8 cellular contexts compared by ENCODE assay signal in the genomic region with DNA sequence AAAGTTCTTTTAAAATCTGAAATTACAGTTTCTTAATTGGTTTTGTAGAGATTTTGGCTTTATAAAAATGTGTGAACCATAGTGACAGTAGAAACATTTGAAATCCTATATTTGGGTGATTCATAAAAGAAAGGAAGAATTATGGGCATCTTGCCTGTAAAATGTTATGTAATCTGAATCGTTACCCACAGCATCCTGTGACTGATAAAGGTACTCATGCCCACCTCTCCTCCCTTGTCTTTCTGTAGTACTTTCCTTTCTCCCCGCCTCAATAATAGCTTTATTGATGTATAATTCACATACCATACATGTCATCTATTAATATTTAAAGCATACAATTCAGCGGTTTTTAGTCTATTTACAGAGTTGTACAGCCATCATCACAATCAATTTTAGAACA. TPM values are rescaled to one million over a fixed set of nuclear protein-coding genes. Genes with fewer than 3 reads are reported as not detected.
DNase-seq lines count a peak whose midpoint lies in the region; ATAC-seq and TF ChIP-seq lines count a peak whose summit lies in the region.
"Not testable (repeated sequence)": the region's sequence is repeated elsewhere in the genome, so short reads cannot be mapped to it uniquely, and the experiment has no call there.

No MANE protein-coding gene starts in this region.

- peak; percentile 19 for DNase-seq in A172 (ENCODE audit: low spot score)
- peak; percentile 5 for DNase-seq in GM03348 (ENCODE audit: low spot score)
- DNase-seq in LHCN-M2 (ENCODE audit: low read depth) = peak; percentile 54
- not testable (repeated sequence) for DNase-seq in SK-N-SH; stimulated activated naive CD8-positive, alpha-beta T cell treated with anti-CD3 and anti-CD28 coated beads, Interleukin-15, amount 100 ng/mL, for 72 hours
- peak; percentile 1 for DNase-seq in brain microvascular endothelial cell
- peak; percentile 0 for DNase-seq in dermis blood vessel endothelial cell
- peak; percentile 10 for DNase-seq in fibroblast of villous mesenchyme (ENCODE audit: low read depth)

- in situ Hi-C loops in brain microvascular endothelial cell (cut with HindIII; ENCODE audit: low pct_ligation_motif_present, low sequenced_read_pairs) = not testable (repeated sequence)

- H3K4me1 Mint-ChIP-seq in stimulated activated naive CD8-positive, alpha-beta T cell treated with anti-CD3 and anti-CD28 coated beads, Interleukin-15, amount 100 ng/mL, for 72 hours = not testable (repeated sequence)

- not testable (repeated sequence) for H3K4me1 ChIP-seq in SK-N-SH (ENCODE audit: control insufficient read depth in 1 of 2, insufficient read depth in 2 of 2, low read depth in 1 of 2, low read length in 1 of 2)

- H3K79me2 ChIP-seq in SK-N-SH (ENCODE audit: insufficient read depth) = peaks cover 73% of the 10 kb centered on the region; the same call in 1 of the 2 replicates

- TF ChIP-seq EP300 in SK-N-SH (IDR thresholded peaks at IDR 0.05; ENCODE audit: borderline replicate concordance in 1 of 2, low read depth in 1 of 2, low read length in 1 of 2) = not testable (repeated sequence)

- H3K4me2 ChIP-seq in SK-N-SH = not testable (repeated sequence)

- not testable (repeated sequence) for H3K4me3 ChIP-seq in SK-N-SH (ENCODE audit: low read depth in 2 of 2, low read length in 1 of 2); brain microvascular endothelial cell (ENCODE audit: low read depth, low read length); fibroblast of villous mesenchyme (ENCODE audit: low read depth, low read length)

- peaks cover 5 to 33% of the 10 kb centered on the region in 2 experiments for H3K36me3 ChIP-seq in SK-N-SH (replicated peaks in 1 of 2; ENCODE audit: control insufficient read depth in 1 of 2, insufficient read depth in 2 of 2, low read length in 1 of 2)
- not testable (repeated sequence) for H3K36me3 ChIP-seq in brain microvascular endothelial cell (replicated peaks)

- not testable (repeated sequence) for H3K4me3 Mint-ChIP-seq in stimulated activated naive CD8-positive, alpha-beta T cell treated with anti-CD3 and anti-CD28 coated beads, Interleukin-15, amount 100 ng/mL, for 72 hours

- H3K9me3 Mint-ChIP-seq in stimulated activated naive CD8-positive, alpha-beta T cell treated with anti-CD3 and anti-CD28 coated beads, Interleukin-15, amount 100 ng/mL, for 72 hours = not testable (repeated sequence)

- WGBS in SK-N-SH (ENCODE audit: low lambda C conversion rate) = 39% methylated on average over 3 of the region's 3 CpGs

- not testable (repeated sequence) for H3K27ac Mint-ChIP-seq in stimulated activated naive CD8-positive, alpha-beta T cell treated with anti-CD3 and anti-CD28 coated beads, Interleukin-15, amount 100 ng/mL, for 72 hours

- not testable (repeated sequence) for H2AFZ ChIP-seq in SK-N-SH (ENCODE audit: low read depth)

- H3K27me3 Mint-ChIP-seq in stimulated activated naive CD8-positive, alpha-beta T cell treated with anti-CD3 and anti-CD28 coated beads, Interleukin-15, amount 100 ng/mL, for 72 hours = not testable (repeated sequence)

- H4K20me1 ChIP-seq in SK-N-SH (ENCODE audit: insufficient read depth) = peaks cover 29% of the 10 kb centered on the region

- H3K27me3 ChIP-seq in SK-N-SH (ENCODE audit: insufficient read depth); brain microvascular endothelial cell (replicated peaks): not testable (repeated sequence)

- not testable (repeated sequence) for H3K9ac ChIP-seq in SK-N-SH

- not testable (repeated sequence) for TF ChIP-seq CTCF in SK-N-SH (IDR thresholded peaks at IDR 0.05); brain microvascular endothelial cell (IDR thresholded peaks at IDR 0.05; ENCODE audit: low read depth, low read length, missing control alignments); fibroblast of villous mesenchyme (IDR thresholded peaks at IDR 0.05; ENCODE audit: insufficient read depth, low read depth, low read length)

- not testable (repeated sequence) for H3F3A ChIP-seq in SK-N-SH (replicated peaks; ENCODE audit: insufficient read depth)

- not testable (repeated sequence) for TF ChIP-seq RAD21 in SK-N-SH (IDR thresholded peaks at IDR 0.05; ENCODE audit: low read length)

- not testable (repeated sequence) for H3K9me2 ChIP-seq in SK-N-SH

- H3K27ac ChIP-seq in SK-N-SH (ENCODE audit: low read depth in 2 of 2, low read length in 1 of 2) = peak overlapping the region in 1 of 2 experiments; percentile 23; a peak in 2 of 4 replicates
- H3K27ac ChIP-seq in brain microvascular endothelial cell = not testable (repeated sequence)

- CTCF ChIA-PET in SK-N-SH (lab: Yijun Ruan, JAX) = not testable (repeated sequence)

- not testable (repeated sequence) for H3K9me3 ChIP-seq in SK-N-SH

- POLR2A ChIA-PET in SK-N-SH (lab: Yijun Ruan, JAX) = not testable (repeated sequence)

- peak; percentile 60 for ATAC-seq in stimulated activated naive CD8-positive, alpha-beta T cell treated with anti-CD3 and anti-CD28 coated beads, Interleukin-15, amount 100 ng/mL, for 72 hours

TF ChIP-seq in SK-N-SH, 30 proteins besides CTCF, POLR2A, EP300 and RAD21:
- peak; percentile 30; the same call in 1 of the 2 replicates for TF ChIP-seq NFIC (IDR thresholded peaks at IDR 0.05; ENCODE audit: borderline replicate concordance)

RNA-seq across cellular contexts. Expression of gene NPEPPS, which starts 36.4 kb away (rescaled TPM):
- total RNA-seq in A172 (2014; rRNA removed; shearing (Covaris generic)) = 45.7 and 50.3 TPM in 2 replicates
- 73.4 and 92.3 TPM in 2 replicates for total RNA-seq in LHCN-M2 (2014; rRNA removed)
- 98.0 TPM for polyA plus RNA-seq in LHCN-M2 (2012)
- polyA plus RNA-seq in SK-N-SH (2012; rRNA removed) = 73.2 and 85.4 TPM in 2 replicates
- polyA plus RNA-seq in SK-N-SH (2012; cell fraction: cytosol; rRNA removed) = 73.3 and 96.1 TPM in 2 replicates
- polyA plus RNA-seq in SK-N-SH (2012; cell fraction: nucleus; rRNA removed) = 194 and 311 TPM in 2 replicates
- 97.9 and 166 TPM in 2 replicates for total RNA-seq in dermis blood vessel endothelial cell
- total RNA-seq in fibroblast of villous mesenchyme = 95.0 and 148 TPM in 2 replicates
